Comparison of ENCODE assay signal across 8 cellular contexts in genomic region chr1:16896316-16897065, GRCh38. TPM values are rescaled to one million over a fixed set of nuclear protein-coding genes. Genes with fewer than 3 reads are reported as not detected.
DNase-seq lines count a peak whose midpoint lies in the region; ATAC-seq, FAIRE-seq and TF ChIP-seq lines count a peak whose summit lies in the region.
"Not testable (repeated sequence)": the region's sequence is repeated elsewhere in the genome, so short reads cannot be mapped to it uniquely, and the experiment has no call there.

No MANE protein-coding gene starts in this region.

- not testable (repeated sequence) for TF ChIP-seq CTCF in right lobe of liver (IDR thresholded peaks at IDR 0.05)

- H3K27me3 ChIP-seq in right lobe of liver: not testable (repeated sequence)

- peak overlapping the region; percentile 98 for H3K27ac Mint-ChIP-seq in dendritic cell treated with granulocyte-macrophage colony-stimulating factor and Interleukin-4, amounts not matched to agents 40 ng/mL and 50 ng/mL, for 4 days

- not testable (repeated sequence) for H3K4me1 ChIP-seq in right lobe of liver

- DNase-seq in AG08395 (ENCODE audit: low spot score): peak; percentile 13
- DNase-seq in M059J (ENCODE audit: low read depth): peak; percentile 100
- DNase-seq in RCC 7860 (ENCODE audit: low spot score): peak; percentile 99
- peak in 2 of 3 experiments; percentile 63 to 68 for DNase-seq in activated CD8-positive, alpha-beta memory T cell treated with anti-CD3 and anti-CD28 coated beads for 48 hours (ENCODE audit: low read depth in 2 of 3, low spot score in 2 of 3)
- DNase-seq in right lobe of liver: not testable (repeated sequence)
- DNase-seq in stimulated activated CD4-positive, alpha-beta T cell treated with anti-CD3 and anti-CD28 coated beads, Interleukin-1b, Interleukin-23, amount 100 ng/mL, for 24 hours (ENCODE audit: low read depth in 4 of 4, low spot score in 1 of 4): peak in 3 of 4 experiments; percentile 63 to 75 (median 69)

- not testable (repeated sequence) for H3K36me3 ChIP-seq in right lobe of liver

- not testable (repeated sequence) for H3K9me3 Mint-ChIP-seq in dendritic cell treated with granulocyte-macrophage colony-stimulating factor and Interleukin-4, amounts not matched to agents 40 ng/mL and 50 ng/mL, for 4 days

- peak overlapping the region; percentile 29 to 55 (median 53) for H3K27ac ChIP-seq in right lobe of liver

- H3K4me1 Mint-ChIP-seq in dendritic cell treated with granulocyte-macrophage colony-stimulating factor and Interleukin-4, amounts not matched to agents 40 ng/mL and 50 ng/mL, for 4 days (ENCODE audit: low read depth): peaks cover 22% of the 10 kb centered on the region

- H3K27me3 Mint-ChIP-seq in dendritic cell treated with granulocyte-macrophage colony-stimulating factor and Interleukin-4, amounts not matched to agents 40 ng/mL and 50 ng/mL, for 4 days: not testable (repeated sequence)

- H3K9me3 ChIP-seq in right lobe of liver: not testable (repeated sequence)

- intact Hi-C loops in dendritic cell treated with granulocyte-macrophage colony-stimulating factor and Interleukin-4, amounts not matched to agents 40 ng/mL and 50 ng/mL, for 4 days (cut with micrococcal nuclease); right lobe of liver (cut with DNase I): not testable (repeated sequence)

- TF ChIP-seq POLR2A in GM19099 (IDR thresholded peaks at IDR 0.05; ENCODE audit: extremely low read depth, insufficient read length, low read depth): peak; percentile 83
- TF ChIP-seq POLR2A in right lobe of liver (IDR thresholded peaks at IDR 0.05): not testable (repeated sequence)

- peak overlapping the region in 1 of 3 donors; percentile 10 for H3K4me3 ChIP-seq in right lobe of liver

- H3K36me3 Mint-ChIP-seq in dendritic cell treated with granulocyte-macrophage colony-stimulating factor and Interleukin-4, amounts not matched to agents 40 ng/mL and 50 ng/mL, for 4 days (ENCODE audit: low read depth): not testable (repeated sequence)

- ATAC-seq in right lobe of liver: not testable (repeated sequence)

- WGBS in right lobe of liver (ENCODE audit: insufficient coverage, low coverage, low lambda C conversion rate, missing lambda C conversion rate): 33% methylated on average over 15 of the region's 24 CpGs

- H3K4me3 Mint-ChIP-seq in dendritic cell treated with granulocyte-macrophage colony-stimulating factor and Interleukin-4, amounts not matched to agents 40 ng/mL and 50 ng/mL, for 4 days: peak overlapping the region; percentile 70

- FAIRE-seq in RCC 7860 (lab: Jason Lieb, UNC): peak; percentile 92

RNA-seq across cellular contexts. Expression of gene RNU1-2, which starts 0.7 kb away (rescaled TPM):
- not detected in 2 replicates for total RNA-seq in M059J (2014; rRNA removed; shearing (Covaris generic))
- total RNA-seq in right lobe of liver: 1,000 to 10,000 TPM in 3 of 6 experiments, 100 to 1,000 TPM in 1, under 1 TPM in 2; under 0.01 to 3,377 (median 977) TPM

RNA-seq across cellular contexts. Expression of gene CROCC, which starts 25.2 kb away (rescaled TPM):
- 4.6 and 4.8 TPM in 2 replicates for total RNA-seq in M059J (2014; rRNA removed; shearing (Covaris generic))
- total RNA-seq in right lobe of liver: 10 to 100 TPM in 3 of 6 experiments, 1 to 10 TPM in 3; 6.5 to 12.7 (median 9.4) TPM
